ENCODE assay signal across 23 cellular contexts in the genomic region with DNA sequence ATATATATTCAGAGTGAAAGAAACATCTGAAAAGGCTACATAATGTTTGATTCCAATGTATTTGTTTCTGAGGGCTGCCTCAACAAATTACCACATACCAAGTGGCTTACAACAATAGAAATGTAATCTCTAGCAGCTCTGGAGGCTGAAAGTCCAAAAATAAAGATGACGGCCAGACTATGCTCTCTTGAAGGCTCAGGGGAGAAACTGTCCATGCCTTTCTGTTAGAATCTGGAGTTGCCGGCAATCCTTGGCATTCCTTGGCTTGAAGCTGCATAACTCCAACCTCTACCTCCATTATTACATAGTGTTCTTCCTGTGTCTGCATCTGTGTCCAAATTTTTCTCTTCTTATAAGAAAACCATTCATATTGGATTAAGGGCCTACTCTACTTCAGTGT.
"Had no signal": no experiment of that assay in that cellular context is flagged by ENCODE, and none has a peak within 500 bp of the region (broad histone marks: within the 10 kb centered on the region; RNA-seq: fewer than 3 reads in every experiment).

No MANE protein-coding gene starts in this region.

- H3K4me1 Mint-ChIP-seq: naive B cell; stimulated activated memory B cell treated with anti-CD40 and anti-IgM and Interleukin-4, amounts not matched to agents 10 μg/mL and 1 μg/mL and 100 μg/mL, for 72 hours had no signal

- H3K27me3 ChIP-seq: gastrocnemius medialis, neutrophil, right lobe of liver, testis, tibial artery had no signal

- H3K27me3 Mint-ChIP-seq: stimulated activated memory B cell treated with anti-CD40 and anti-IgM and Interleukin-4, amounts not matched to agents 10 μg/mL and 1 μg/mL and 100 μg/mL, for 72 hours had no signal

- DNase-seq: cerebellar nuclear complex; dorsolateral prefrontal cortex; effector CD4-positive, alpha-beta T cell; foreskin fibroblast; gastrocnemius medialis; head of caudate nucleus; left ventricle myocardium superior; lower lobe of right lung; naive B cell; right lobe of liver; stimulated activated CD4-positive, alpha-beta T cell treated with anti-CD3 and anti-CD28 coated beads, Interleukin-2, amount 100 ng/mL, for 24 hours; stimulated activated CD4-positive, alpha-beta T cell treated with anti-CD3 and anti-CD28 coated beads, Interleukin-4, amount 100 ng/mL, for 4 hours; stimulated activated naive CD8-positive, alpha-beta T cell treated with anti-CD3 and anti-CD28 coated beads, Interleukin-15, Interleukin-2, amounts not matched to agents 100 U/mL and 50 U/mL, for 24 hours; substantia nigra; testis; tibial artery had no signal

- H3K9me3 Mint-ChIP-seq: naive B cell; natural killer cell treated with Interleukin-12 subunit alpha and Interleukin-12 subunit beta and Interleukin-15 and Interleukin-18, amount 100 ng/mL, for 72 hours; neural crest cell; stimulated activated memory B cell treated with anti-CD40 and anti-IgM and Interleukin-4, amounts not matched to agents 10 μg/mL and 1 μg/mL and 100 μg/mL, for 72 hours had no signal

- ATAC-seq: gastrocnemius medialis; left ventricle myocardium superior; lower lobe of right lung; natural killer cell treated with Interleukin-12 subunit alpha and Interleukin-12 subunit beta and Interleukin-15 and Interleukin-18, amount 100 ng/mL, for 72 hours; right lobe of liver; stimulated activated memory B cell treated with anti-CD40 and anti-IgM and Interleukin-4, amounts not matched to agents 10 μg/mL and 1 μg/mL and 100 μg/mL, for 72 hours; stimulated activated naive CD8-positive, alpha-beta T cell treated with anti-CD3 and anti-CD28 coated beads, Interleukin-15, Interleukin-2, amounts not matched to agents 100 U/mL and 50 U/mL, for 24 hours had no signal

- H2AFZ ChIP-seq: parathyroid adenoma had no signal

- H3K27ac ChIP-seq: dorsolateral prefrontal cortex, gastrocnemius medialis, lower lobe of right lung, neutrophil, parathyroid adenoma, right lobe of liver, testis, tibial artery had no signal

- H3K4me3 ChIP-seq: dorsolateral prefrontal cortex, gastrocnemius medialis, lower lobe of right lung, right lobe of liver, testis, tibial artery had no signal

- H3K9ac ChIP-seq: parathyroid adenoma had no signal

- H3K36me3 ChIP-seq: gastrocnemius medialis, lower lobe of right lung, neutrophil, right lobe of liver, tibial artery had no signal

- H3K9me3 ChIP-seq: gastrocnemius medialis, lower lobe of right lung, neutrophil, right lobe of liver, testis, tibial artery had no signal

- H3K27ac Mint-ChIP-seq: naive B cell; natural killer cell treated with Interleukin-12 subunit alpha and Interleukin-12 subunit beta and Interleukin-15 and Interleukin-18, amount 100 ng/mL, for 72 hours; progenitor cell of endocrine pancreas; stimulated activated memory B cell treated with anti-CD40 and anti-IgM and Interleukin-4, amounts not matched to agents 10 μg/mL and 1 μg/mL and 100 μg/mL, for 72 hours; type B pancreatic cell had no signal

- H3K36me3 Mint-ChIP-seq: naive B cell; natural killer cell treated with Interleukin-12 subunit alpha and Interleukin-12 subunit beta and Interleukin-15 and Interleukin-18, amount 100 ng/mL, for 72 hours; stimulated activated memory B cell treated with anti-CD40 and anti-IgM and Interleukin-4, amounts not matched to agents 10 μg/mL and 1 μg/mL and 100 μg/mL, for 72 hours; type B pancreatic cell had no signal

- H3K4me3 Mint-ChIP-seq: naive B cell; natural killer cell treated with Interleukin-12 subunit alpha and Interleukin-12 subunit beta and Interleukin-15 and Interleukin-18, amount 100 ng/mL, for 72 hours; neural crest cell; stimulated activated memory B cell treated with anti-CD40 and anti-IgM and Interleukin-4, amounts not matched to agents 10 μg/mL and 1 μg/mL and 100 μg/mL, for 72 hours; type B pancreatic cell had no signal

- H3K4me1 ChIP-seq: gastrocnemius medialis, right lobe of liver, testis, tibial artery had no signal

- H3K79me2 ChIP-seq: parathyroid adenoma had no signal
